Comparison of ENCODE assay signal across 13 cellular contexts in genomic region chr4:11532138-11532537, GRCh38.
DNase-seq lines count a peak whose midpoint lies in the region; ATAC-seq and TF ChIP-seq lines count a peak whose summit lies in the region.
"Had no signal": no experiment of that assay in that cellular context is flagged by ENCODE, and none has a peak within 500 bp of the region (broad histone marks: within the 10 kb centered on the region; RNA-seq: fewer than 3 reads in every experiment).

No MANE protein-coding gene starts in this region.

- TF ChIP-seq CTCF in epithelial cell of proximal tubule (conservative IDR thresholded peaks at IDR 0.05; ENCODE audit: low read depth, low read length), result no peak
- no peak for TF ChIP-seq CTCF in transverse colon (IDR thresholded peaks at IDR 0.05)

- no peaks in the 10 kb centered on the region for H3K27me3 ChIP-seq in transverse colon
- H3K27me3 ChIP-seq: BLaER1 had no signal

- WGBS in transverse colon (ENCODE audit: low coverage in 1 of 2), 2 donors, result 37 to 67% methylated on average over 1 to 2 of the region's 2 CpGs

- H3K36me3 ChIP-seq in transverse colon, result no peaks in the 10 kb centered on the region
- H3K36me3 ChIP-seq: BLaER1, HAP-1 had no signal

- DNase-seq in DMS53 treated with DMSO at 0.1 percent for 48 hours (lab: John Stamatoyannopoulos, UW; ENCODE audit: unreplicated experiment) (peak; percentile 24), epithelial cell of proximal tubule (ENCODE audit: low read depth) (peak; percentile 52), kidney glomerular epithelial cell (lab: John Stamatoyannopoulos, UW) (peak; percentile 15), renal cortical epithelial cell (ENCODE audit: low read depth) (peak; percentile 82), hippocampal formation (lab: John Stamatoyannopoulos, UW) (no peak), transverse colon (no peak)
- DNase-seq: 8988T, AML-193, DMS79 had no signal

- H3K4me3 ChIP-seq in epithelial cell of proximal tubule (ENCODE audit: low read depth, low read length) (no peak overlapping the region), transverse colon (no peak overlapping the region)
- H3K4me3 ChIP-seq: BLaER1, HAP-1 had no signal

- TF ChIP-seq EP300 in transverse colon (IDR thresholded peaks at IDR 0.05; ENCODE audit: low read depth), result no peak

- TF ChIP-seq POLR2A in transverse colon (IDR thresholded peaks at IDR 0.05), result no peak

- intact Hi-C loops in transverse colon (cut with DNase I; ENCODE audit: low total_unique reads), result no loop called here

- no peak overlapping the region for H3K27ac ChIP-seq in transverse colon
- H3K27ac ChIP-seq: BLaER1 had no signal

- no peak for ATAC-seq in HG02798 (IDR thresholded peaks at IDR 0.05; ENCODE audit: poor library complexity, unreplicated experiment)
- ATAC-seq: HepG2 had no signal

- H3K4me1 ChIP-seq in transverse colon, result peaks cover 0 to 5% (median 2%) of the 10 kb centered on the region in 4 donors
- H3K4me1 ChIP-seq: BLaER1, HAP-1 had no signal

- in situ Hi-C loops in transverse colon (cut with MboI; ENCODE audit: low pct_ligation_motif_present in 1 of 4, low pct_unique_long_range_greater_than_20kb in 1 of 4, low sequenced_read_pairs in 3 of 4), result no loop called here

- H3K9me3 ChIP-seq in transverse colon, result peaks cover 0 to 6% of the 10 kb centered on the region in 2 donors
- H3K9me3 ChIP-seq: BLaER1, HAP-1 had no signal

Comparison
In these comparisons a context has a peak if more than half of its experiments do, and no peak if none do; other contexts are left out.
1. DNase-seq: peak in DMS53 treated with DMSO at 0.1 percent for 48 hours (single experiment), epithelial cell of proximal tubule (single experiment), kidney glomerular epithelial cell (single experiment) and renal cortical epithelial cell (single experiment); none in hippocampal formation (0 of 2) and transverse colon (single experiment).